ENCODE assay signal across 29 cellular contexts in genomic region chr12:91542048-91542447, GRCh38.
"Had no signal": no experiment of that assay in that cellular context is flagged by ENCODE, and none has a peak within 500 bp of the region (broad histone marks: within the 10 kb centered on the region; RNA-seq: fewer than 3 reads in every experiment).

No MANE protein-coding gene starts in this region.

- H3K4me3 ChIP-seq: coronary artery, dorsolateral prefrontal cortex, gastroesophageal sphincter, mucosa of descending colon, suprapubic skin, tibial artery had no signal

- H3K27me3 Mint-ChIP-seq: activated CD4-positive, alpha-beta memory T cell treated with anti-CD3 and anti-CD28 coated beads, Interleukin-2, amount 10 ng/mL, durations not matched to agents 7 days and 5 days; activated CD4-positive, alpha-beta T cell treated with anti-CD3 and anti-CD28 coated beads, Interleukin-2, amount 10 ng/mL, durations not matched to agents 7 days and 5 days had no signal

- H3K4me3 Mint-ChIP-seq: activated CD4-positive, alpha-beta memory T cell treated with anti-CD3 and anti-CD28 coated beads, Interleukin-2, amount 10 ng/mL, durations not matched to agents 7 days and 5 days; activated CD4-positive, alpha-beta T cell treated with anti-CD3 and anti-CD28 coated beads, Interleukin-2, amount 10 ng/mL, durations not matched to agents 7 days and 5 days; activated T-cell treated with anti-CD3 and anti-CD28 coated beads, Interleukin-2, amount 50 U/mL, for 4 hours; activated T-helper 17 cell treated with anti-CD3 and anti-CD28 coated beads, Interleukin-2, amount 50 U/mL, for 72 hours; effector memory CD8-positive, alpha-beta T cell; neural crest cell had no signal

- DNase-seq: activated CD4-positive, alpha-beta memory T cell treated with anti-CD3 and anti-CD28 coated beads, Interleukin-2, amount 10 ng/mL, durations not matched to agents 7 days and 5 days; activated CD4-positive, alpha-beta T cell treated with anti-CD3 and anti-CD28 coated beads, Interleukin-2, amount 10 ng/mL, durations not matched to agents 7 days and 5 days; activated CD8-positive, alpha-beta memory T cell treated with anti-CD3 and anti-CD28 coated beads, Interleukin-2, amount 50 U/mL, for 48 hours; activated gamma-delta T cell treated with Interleukin-2 at 50 U/mL for 16 hours; activated naive CD4-positive, alpha-beta T cell treated with anti-CD3 and anti-CD28 coated beads, Interleukin-2, amount 50 U/mL, for 16 hours; activated T-cell treated with anti-CD3 and anti-CD28 coated beads, Interleukin-2, amount 50 U/mL, for 4 hours; amniotic stem cell; brain microvascular endothelial cell; dorsolateral prefrontal cortex; effector memory CD8-positive, alpha-beta T cell; head of caudate nucleus; hippocampal formation; left cardiac atrium; left ventricle myocardium superior; mucosa of descending colon; nucleus accumbens; right cardiac atrium; stimulated activated CD4-positive, alpha-beta T cell treated with anti-CD3 and anti-CD28 coated beads, Interleukin-15, amount 100 ng/mL, for 24 hours; stimulated activated CD4-positive, alpha-beta T cell treated with anti-CD3 and anti-CD28 coated beads, Interleukin-2, amount 100 ng/mL, for 24 hours; stimulated activated naive CD4-positive, alpha-beta T cell; T-helper 9 cell; tibial artery had no signal

- H3K27ac Mint-ChIP-seq: activated CD4-positive, alpha-beta memory T cell treated with anti-CD3 and anti-CD28 coated beads, Interleukin-2, amount 10 ng/mL, durations not matched to agents 7 days and 5 days; activated CD4-positive, alpha-beta T cell treated with anti-CD3 and anti-CD28 coated beads, Interleukin-2, amount 10 ng/mL, durations not matched to agents 7 days and 5 days; activated T-helper 17 cell treated with anti-CD3 and anti-CD28 coated beads, Interleukin-2, amount 50 U/mL, for 72 hours; effector memory CD8-positive, alpha-beta T cell had no signal

- H3K36me3 ChIP-seq: brain microvascular endothelial cell, gastroesophageal sphincter, suprapubic skin, tibial artery had no signal

- H3K4me1 Mint-ChIP-seq: activated CD4-positive, alpha-beta memory T cell treated with anti-CD3 and anti-CD28 coated beads, Interleukin-2, amount 10 ng/mL, durations not matched to agents 7 days and 5 days; activated CD4-positive, alpha-beta T cell treated with anti-CD3 and anti-CD28 coated beads, Interleukin-2, amount 10 ng/mL, durations not matched to agents 7 days and 5 days; activated T-helper 17 cell treated with anti-CD3 and anti-CD28 coated beads, Interleukin-2, amount 50 U/mL, for 72 hours had no signal

- H3K27ac ChIP-seq: brain microvascular endothelial cell, coronary artery, dorsolateral prefrontal cortex, gastroesophageal sphincter, suprapubic skin, tibial artery, VCaP had no signal

- H3K9me3 Mint-ChIP-seq: activated CD4-positive, alpha-beta memory T cell treated with anti-CD3 and anti-CD28 coated beads, Interleukin-2, amount 10 ng/mL, durations not matched to agents 7 days and 5 days; activated CD4-positive, alpha-beta T cell treated with anti-CD3 and anti-CD28 coated beads, Interleukin-2, amount 10 ng/mL, durations not matched to agents 7 days and 5 days; effector memory CD8-positive, alpha-beta T cell had no signal

- H3K9me3 ChIP-seq: mucosa of descending colon, suprapubic skin, tibial artery had no signal

- ATAC-seq: activated CD4-positive, CD25-positive, alpha-beta regulatory T cell treated with anti-CD3 and anti-CD28 coated beads, Interleukin-2, amount 50 U/mL, for 24 hours; activated T-cell treated with anti-CD3 and anti-CD28 coated beads, Interleukin-2, amount 50 U/mL, for 4 hours; activated T-helper 17 cell treated with anti-CD3 and anti-CD28 coated beads, Interleukin-2, amount 50 U/mL, for 72 hours; effector memory CD8-positive, alpha-beta T cell; gastroesophageal sphincter; left cardiac atrium; left ventricle myocardium superior; mucosa of descending colon; right cardiac atrium had no signal

- H3K4me1 ChIP-seq: gastroesophageal sphincter, suprapubic skin, tibial artery had no signal

- H3K27me3 ChIP-seq: brain microvascular endothelial cell, gastroesophageal sphincter, suprapubic skin, tibial artery had no signal
